ENCODE assay signal across 1 cellular context in the genomic region with DNA sequence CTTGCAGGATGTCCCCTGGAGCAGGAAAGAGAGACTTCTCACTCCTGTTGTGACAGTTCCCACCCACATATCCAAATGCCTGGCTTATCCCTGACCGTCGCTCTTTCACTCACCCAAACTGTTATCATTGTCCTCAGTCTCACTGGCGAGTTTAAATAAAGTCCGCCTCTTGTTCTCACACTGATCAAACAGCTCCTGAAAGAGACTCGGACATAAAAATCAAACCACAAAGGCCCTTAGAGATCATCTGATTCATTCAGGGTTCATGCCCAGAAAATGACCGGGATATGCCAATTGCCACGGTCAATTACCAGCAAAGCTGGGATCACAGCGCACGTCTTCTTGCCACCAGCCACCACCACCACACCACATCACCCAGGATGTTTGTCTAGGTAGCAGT.
TF ChIP-seq lines count a peak whose summit lies in the region.

No MANE protein-coding gene starts in this region.

TF ChIP-seq in GM12891, 5 proteins besides CTCF, POLR2A, EP300 and RAD21:
- TF ChIP-seq SPI1 (IDR thresholded peaks at IDR 0.05; ENCODE audit: low read depth, low read length) (no peak), TAF1 (IDR thresholded peaks at IDR 0.05; ENCODE audit: low read depth, low read length) (no peak), POLR2AphosphoS5 (IDR thresholded peaks at IDR 0.05; ENCODE audit: low read depth, low read length) (no peak), PAX5 (IDR thresholded peaks at IDR 0.05; ENCODE audit: insufficient read depth, low read length, severe bottlenecking) (no peak), POU2F2 (IDR thresholded peaks at IDR 0.05; ENCODE audit: low read depth, low read length) (no peak)
